In the genomic region with DNA sequence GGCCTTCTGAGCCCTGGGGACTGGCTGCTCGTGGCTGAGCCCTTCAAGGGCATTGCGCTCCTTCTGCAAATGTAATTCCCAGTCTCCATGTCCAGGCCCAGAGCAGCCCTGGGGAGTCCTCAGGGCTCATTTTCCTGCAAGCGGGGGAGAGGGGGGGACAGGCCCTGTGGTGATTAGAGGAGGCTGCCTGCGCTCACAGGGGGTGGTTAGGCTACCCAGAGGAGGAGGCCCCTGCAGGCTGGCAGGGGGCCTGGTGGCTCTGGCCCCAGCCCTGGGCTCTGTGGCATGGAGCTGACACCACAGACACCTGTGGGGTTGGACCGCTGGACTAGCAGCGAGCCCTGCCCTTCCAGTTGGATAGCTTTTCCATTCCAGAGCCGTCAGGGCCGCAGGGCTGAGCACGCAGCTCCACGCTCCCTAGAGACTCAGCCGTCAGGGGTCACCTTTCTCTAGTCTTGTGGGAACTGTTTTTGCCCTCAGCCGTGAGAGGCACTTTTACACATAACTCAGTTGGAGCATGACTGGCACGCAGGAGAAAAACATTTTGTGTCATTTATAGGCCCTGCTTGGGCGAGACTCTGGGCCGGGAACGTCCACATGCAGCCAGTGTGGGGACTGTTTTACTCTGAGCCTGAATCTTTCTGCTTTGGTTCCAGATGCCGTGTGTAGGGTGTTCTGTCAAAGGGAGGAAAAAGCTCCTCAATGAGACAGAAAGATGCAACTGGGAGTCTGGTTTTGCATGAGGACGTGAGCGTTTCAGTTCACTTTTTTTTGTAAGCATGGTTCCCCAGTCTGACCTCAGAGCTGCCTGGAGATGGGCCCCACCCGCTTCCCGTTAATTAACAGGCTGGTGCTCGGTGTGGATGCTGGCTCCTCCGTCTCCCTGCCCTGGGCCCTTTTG, we compare ENCODE assay signal across 8 cellular contexts. TPM values are rescaled to one million over a fixed set of nuclear protein-coding genes. Genes with fewer than 3 reads are reported as not detected.
DNase-seq lines count a peak whose midpoint lies in the region; ATAC-seq, FAIRE-seq and TF ChIP-seq lines count a peak whose summit lies in the region.

No MANE protein-coding gene starts in this region.

- peaks cover 13% of the 10 kb centered on the region for H3K79me2 ChIP-seq in OCI-LY3 (ENCODE audit: low read length)

- DNase-seq in GM18507 (ENCODE audit: extremely low spot score, insufficient read length, low read depth) (peak; percentile 87), islet precursor cell (peak; percentile 59), glomerular visceral epithelial cell (ENCODE audit: extremely low spot score) (no peak), H4 (ENCODE audit: low spot score) (no peak), NCI-H82 (lab: John Stamatoyannopoulos, UW) (no peak)
- no peak for DNase-seq in stimulated activated CD4-positive, alpha-beta T cell treated with anti-CD3 and anti-CD28 coated beads, Interleukin-4, amount 100 ng/mL, for 4 hours

- no peaks in the 10 kb centered on the region for H3K27me3 ChIP-seq in OCI-LY3 (ENCODE audit: low read depth, low read length)

- no peak overlapping the region for H2AFZ ChIP-seq in OCI-LY3 (ENCODE audit: low read depth, low read length)

- peak overlapping the region; percentile 68 for H3K4me3 ChIP-seq in OCI-LY3 (ENCODE audit: low read length)

- peaks cover 54% of the 10 kb centered on the region for H3K4me1 ChIP-seq in OCI-LY3 (ENCODE audit: low read length)

- H3K36me3 ChIP-seq in OCI-LY3 (replicated peaks; ENCODE audit: low read depth, low read length) = peaks cover 17% of the 10 kb centered on the region

- H3K27ac ChIP-seq in OCI-LY3 (ENCODE audit: low read length) = peak overlapping the region; percentile 94

- no peak for TF ChIP-seq CTCF in OCI-LY3 (IDR thresholded peaks at IDR 0.05; ENCODE audit: low read depth, low read length)

- no peaks in the 10 kb centered on the region for H3K9me3 ChIP-seq in OCI-LY3 (ENCODE audit: insufficient read depth, low read length)

- H4K20me1 ChIP-seq in OCI-LY3 (ENCODE audit: insufficient read depth, low read length) = no peaks in the 10 kb centered on the region

- ATAC-seq in HG02610 (IDR thresholded peaks at IDR 0.05; ENCODE audit: unreplicated experiment) = peak; percentile 61

- H3K4me2 ChIP-seq in OCI-LY3 (ENCODE audit: low read length) = peak overlapping the region; percentile 92

- FAIRE-seq in GM18507 (lab: Jason Lieb, UNC) = peak; percentile 99

- peak overlapping the region; percentile 82 for H3K9ac ChIP-seq in OCI-LY3 (ENCODE audit: low read length)

RNA-seq across cellular contexts. Expression of gene LRP5, which starts 58.1 kb away (rescaled TPM):
- 14.1 and 22.7 TPM in 2 replicates for total RNA-seq in H4 (2014; rRNA removed; shearing (Covaris generic))

Comparison
In these comparisons a context has a peak if more than half of its experiments do, and no peak if none do; other contexts are left out.
1. DNase-seq: peak in GM18507 (single experiment) and islet precursor cell (single experiment); none in glomerular visceral epithelial cell (single experiment), H4 (single experiment), NCI-H82 (single experiment) and stimulated activated CD4-positive, alpha-beta T cell treated with anti-CD3 and anti-CD28 coated beads, Interleukin-4, amount 100 ng/mL, for 4 hours (0 of 2).